15 cellular contexts compared by ENCODE assay signal in genomic region chr16:79885320-79885719, GRCh38.
A peak's percentile ranks its signal among the peaks of the same experiment; 100 is the strongest.
DNase-seq lines count a peak whose midpoint lies in the region; ATAC-seq and TF ChIP-seq lines count a peak whose summit lies in the region.
"Had no signal": no experiment of that assay in that cellular context is flagged by ENCODE, and none has a peak within 500 bp of the region (broad histone marks: within the 10 kb centered on the region; RNA-seq: fewer than 3 reads in every experiment).

No MANE protein-coding gene starts in this region.

- no peaks in the 10 kb centered on the region for H4K20me1 ChIP-seq in neural progenitor cell (ENCODE audit: low read depth)
- H4K20me1 ChIP-seq: BLaER1 had no signal

- H3F3A ChIP-seq in neural progenitor cell (ENCODE audit: low read depth): no peaks in the 10 kb centered on the region

- H2AFZ ChIP-seq in neural progenitor cell (replicated peaks): peak overlapping the region; percentile 88

- peak; percentile 61 for ATAC-seq in WTC11
- ATAC-seq: PC-3 had no signal

- no peaks in the 10 kb centered on the region for H3K27me3 Mint-ChIP-seq in WTC11 (ENCODE audit: low read depth)
- peaks cover 3% of the 10 kb centered on the region for H3K27me3 Mint-ChIP-seq in neural progenitor cell (ENCODE audit: insufficient read depth, low read depth)
- H3K27me3 Mint-ChIP-seq: IgD-negative memory B cell had no signal

- H3K4me1 ChIP-seq in neural progenitor cell: no peaks in the 10 kb centered on the region
- H3K4me1 ChIP-seq: HAP-1 had no signal

- DNase-seq in WTC11 (ENCODE audit: low spot score): no peak
- DNase-seq in epithelial cell of prostate (ENCODE audit: low read depth, low spot score): peak; percentile 65
- DNase-seq in neural progenitor cell (ENCODE audit: low spot score): no peak
- DNase-seq in DMS79 treated with DMSO at 0.1 percent for 48 hours (lab: John Stamatoyannopoulos, UW): no peak
- DNase-seq in NCI-H1436 treated with DMSO at 0.1 percent for 48 hours (lab: John Stamatoyannopoulos, UW): no peak
- DNase-seq in UCSD-AML1 (lab: John Stamatoyannopoulos, UW; ENCODE audit: unreplicated experiment): no peak
- no peak for DNase-seq in central memory CD4-positive, alpha-beta T cell
- DNase-seq: 8988T, NCI-H1436, NCI-H446, PC-3 had no signal

- H3K36me3 Mint-ChIP-seq in WTC11 (no peaks in the 10 kb centered on the region), neural progenitor cell (no peaks in the 10 kb centered on the region)
- H3K36me3 Mint-ChIP-seq: IgD-negative memory B cell had no signal

- H3K4me3 ChIP-seq in neural progenitor cell: no peak overlapping the region
- H3K4me3 ChIP-seq: BLaER1, HAP-1 had no signal

- H3K9me3 Mint-ChIP-seq in WTC11 (no peaks in the 10 kb centered on the region), neural progenitor cell (no peaks in the 10 kb centered on the region)

- H3K27ac Mint-ChIP-seq in WTC11 (no peak overlapping the region), neural progenitor cell (no peak overlapping the region)
- H3K27ac Mint-ChIP-seq: IgD-negative memory B cell had no signal

- POLR2A ChIA-PET in WTC11 (lab: Charles Lee): no interaction called here

- H3K4me1 Mint-ChIP-seq in WTC11: peaks cover 4% of the 10 kb centered on the region; the same call in 1 of the 2 replicates
- no peaks in the 10 kb centered on the region for H3K4me1 Mint-ChIP-seq in neural progenitor cell
- H3K4me1 Mint-ChIP-seq: IgD-negative memory B cell had no signal

- H3K9me3 ChIP-seq in neural progenitor cell (ENCODE audit: low read depth): no peaks in the 10 kb centered on the region
- H3K9me3 ChIP-seq: BLaER1, HAP-1 had no signal

- H3K36me3 ChIP-seq in neural progenitor cell: no peaks in the 10 kb centered on the region
- H3K36me3 ChIP-seq: BLaER1, HAP-1 had no signal

- no peak overlapping the region for H3K4me2 ChIP-seq in neural progenitor cell
- H3K4me2 ChIP-seq: BLaER1 had no signal

- H3K27ac ChIP-seq in C4-2B (peak overlapping the region; percentile 64), epithelial cell of prostate (peak overlapping the region; percentile 39), neural progenitor cell (no peak overlapping the region)
- H3K27ac ChIP-seq: BLaER1 had no signal

- TF ChIP-seq CTCF in C4-2B (conservative IDR thresholded peaks at IDR 0.05): no peak
- no peak for TF ChIP-seq CTCF in WTC11 (IDR thresholded peaks at IDR 0.05)
- no peak for TF ChIP-seq CTCF in neural progenitor cell (IDR thresholded peaks at IDR 0.05)

- H3K9ac ChIP-seq in neural progenitor cell: no peak overlapping the region
- H3K9ac ChIP-seq: BLaER1 had no signal

- no peak overlapping the region for H3K4me3 Mint-ChIP-seq in WTC11
- H3K4me3 Mint-ChIP-seq in neural progenitor cell: no peak overlapping the region
- H3K4me3 Mint-ChIP-seq: IgD-negative memory B cell had no signal

- no peaks in the 10 kb centered on the region for H3K79me2 ChIP-seq in neural progenitor cell (ENCODE audit: low read depth)

- CTCF ChIA-PET in WTC11 (lab: Charles Lee): no interaction called here

- H3K27me3 ChIP-seq in neural progenitor cell: no peaks in the 10 kb centered on the region
- H3K27me3 ChIP-seq: BLaER1 had no signal

TF ChIP-seq in WTC11, 78 proteins besides CTCF, POLR2A, EP300 and RAD21 (continues in another document):
- no peak for TF ChIP-seq ARID4B (CRISPR knock-in tag; IDR thresholded peaks at IDR 0.05; ENCODE audit: borderline replicate concordance)
- no peak for TF ChIP-seq NR1H2 (CRISPR knock-in tag; IDR thresholded peaks at IDR 0.05)
- no peak for TF ChIP-seq E2F4 (CRISPR knock-in tag; IDR thresholded peaks at IDR 0.05; ENCODE audit: borderline replicate concordance, low read depth)
- no peak for TF ChIP-seq FOXK1 (CRISPR knock-in tag; IDR thresholded peaks at IDR 0.05)
- no peak for TF ChIP-seq ZNF532 (CRISPR knock-in tag; IDR thresholded peaks at IDR 0.05; ENCODE audit: borderline replicate concordance)
- TF ChIP-seq ATF1 (CRISPR knock-in tag; IDR thresholded peaks at IDR 0.05): no peak
- no peak for TF ChIP-seq AR (CRISPR knock-in tag; IDR thresholded peaks at IDR 0.05)
